ENCODE assay signal across 8 cellular contexts in genomic region chr1:43270421-43271095, GRCh38. TPM values are rescaled to one million over a fixed set of nuclear protein-coding genes. Genes with fewer than 3 reads are reported as not detected.
A peak's percentile ranks its signal among the peaks of the same experiment; 100 is the strongest.
DNase-seq lines count a peak whose midpoint lies in the region; ATAC-seq lines count a peak whose summit lies in the region.

No MANE protein-coding gene starts in this region.

- peak overlapping the region; percentile 32 for H3K4me3 Mint-ChIP-seq in activated CD4-positive, alpha-beta T cell treated with anti-CD3 and anti-CD28 coated beads, Interleukin-2, amount 10 ng/mL, durations not matched to agents 24 days and 14 days
- no peak overlapping the region for H3K4me3 Mint-ChIP-seq in activated CD4-positive, alpha-beta T cell treated with anti-CD3 and anti-CD28 coated beads, Interleukin-2, amount 10 ng/mL, durations not matched to agents 7 days and 5 days
- peak overlapping the region; percentile 63 to 73 for H3K4me3 Mint-ChIP-seq in activated T-cell treated with anti-CD3 and anti-CD28 coated beads, Interleukin-2, amount 50 U/mL, for 72 hours

- peaks cover 20% of the 10 kb centered on the region for H3K4me1 Mint-ChIP-seq in activated CD4-positive, alpha-beta T cell treated with anti-CD3 and anti-CD28 coated beads, Interleukin-2, amount 10 ng/mL, durations not matched to agents 24 days and 14 days
- peaks cover 34% of the 10 kb centered on the region for H3K4me1 Mint-ChIP-seq in activated CD4-positive, alpha-beta T cell treated with anti-CD3 and anti-CD28 coated beads, Interleukin-2, amount 10 ng/mL, durations not matched to agents 7 days and 5 days
- H3K4me1 Mint-ChIP-seq in activated T-cell treated with anti-CD3 and anti-CD28 coated beads, Interleukin-2, amount 50 U/mL, for 72 hours (ENCODE audit: low read depth): peaks cover 33% of the 10 kb centered on the region

- no peak for DNase-seq in activated CD4-positive, alpha-beta T cell treated with anti-CD3 and anti-CD28 coated beads, Interleukin-2, amount 10 ng/mL, durations not matched to agents 24 days and 14 days
- no peak for DNase-seq in activated CD4-positive, alpha-beta T cell treated with anti-CD3 and anti-CD28 coated beads, Interleukin-2, amount 10 ng/mL, durations not matched to agents 7 days and 5 days
- DNase-seq in activated T-cell treated with anti-CD3 and anti-CD28 coated beads, Interleukin-2, amount 50 U/mL, for 72 hours: peak; percentile 14 to 20
- DNase-seq in iPS-NIHi11 (ENCODE audit: low spot score): peak; percentile 99
- DNase-seq in stimulated activated naive CD8-positive, alpha-beta T cell treated with anti-CD3 and anti-CD28 coated beads, Interleukin-15, Interleukin-2, amounts not matched to agents 100 U/mL and 50 U/mL, for 24 hours: peak; percentile 33
- DNase-seq in cortex of kidney (lab: John Stamatoyannopoulos, UW): no peak
- no peak for DNase-seq in RKO (ENCODE audit: low spot score)

- H3K36me3 Mint-ChIP-seq in activated CD4-positive, alpha-beta T cell treated with anti-CD3 and anti-CD28 coated beads, Interleukin-2, amount 10 ng/mL, durations not matched to agents 24 days and 14 days (ENCODE audit: low read depth): peaks cover 6% of the 10 kb centered on the region
- peaks cover 7% of the 10 kb centered on the region for H3K36me3 Mint-ChIP-seq in activated CD4-positive, alpha-beta T cell treated with anti-CD3 and anti-CD28 coated beads, Interleukin-2, amount 10 ng/mL, durations not matched to agents 7 days and 5 days (ENCODE audit: low read depth)
- peaks cover 5 to 10% of the 10 kb centered on the region in 2 donors for H3K36me3 Mint-ChIP-seq in activated T-cell treated with anti-CD3 and anti-CD28 coated beads, Interleukin-2, amount 50 U/mL, for 72 hours (ENCODE audit: insufficient read depth in 2 of 2)

- peak; percentile 18 to 38 for ATAC-seq in activated T-cell treated with anti-CD3 and anti-CD28 coated beads, Interleukin-2, amount 50 U/mL, for 72 hours (replicated peaks in 1 of 2)
- no peak for ATAC-seq in stimulated activated naive CD8-positive, alpha-beta T cell treated with anti-CD3 and anti-CD28 coated beads, Interleukin-15, Interleukin-2, amounts not matched to agents 100 U/mL and 50 U/mL, for 24 hours
- ATAC-seq in HG03521 (IDR thresholded peaks at IDR 0.05; ENCODE audit: unreplicated experiment): no peak

- H3K27ac Mint-ChIP-seq in activated CD4-positive, alpha-beta T cell treated with anti-CD3 and anti-CD28 coated beads, Interleukin-2, amount 10 ng/mL, durations not matched to agents 24 days and 14 days: no peak overlapping the region
- H3K27ac Mint-ChIP-seq in activated CD4-positive, alpha-beta T cell treated with anti-CD3 and anti-CD28 coated beads, Interleukin-2, amount 10 ng/mL, durations not matched to agents 7 days and 5 days: no peak overlapping the region
- no peak overlapping the region for H3K27ac Mint-ChIP-seq in activated T-cell treated with anti-CD3 and anti-CD28 coated beads, Interleukin-2, amount 50 U/mL, for 72 hours

- intact Hi-C loops in activated CD4-positive, alpha-beta T cell treated with anti-CD3 and anti-CD28 coated beads, Interleukin-2, amount 10 ng/mL, durations not matched to agents 24 days and 14 days (cut with micrococcal nuclease): no loop called here

- POLR2A ChIA-PET in activated CD4-positive, alpha-beta T cell treated with anti-CD3 and anti-CD28 coated beads, Interleukin-2, amount 10 ng/mL, durations not matched to agents 7 days and 5 days (lab: Charles Lee): no interaction called here

- peaks cover 6% of the 10 kb centered on the region for H3K27me3 Mint-ChIP-seq in activated CD4-positive, alpha-beta T cell treated with anti-CD3 and anti-CD28 coated beads, Interleukin-2, amount 10 ng/mL, durations not matched to agents 24 days and 14 days
- peaks cover 3% of the 10 kb centered on the region for H3K27me3 Mint-ChIP-seq in activated CD4-positive, alpha-beta T cell treated with anti-CD3 and anti-CD28 coated beads, Interleukin-2, amount 10 ng/mL, durations not matched to agents 7 days and 5 days
- H3K27me3 Mint-ChIP-seq in activated T-cell treated with anti-CD3 and anti-CD28 coated beads, Interleukin-2, amount 50 U/mL, for 72 hours (ENCODE audit: low read depth): peaks cover 10% of the 10 kb centered on the region

- CTCF ChIA-PET in activated CD4-positive, alpha-beta T cell treated with anti-CD3 and anti-CD28 coated beads, Interleukin-2, amount 10 ng/mL, durations not matched to agents 7 days and 5 days (lab: Charles Lee): interaction anchor here (1.3 kb wide), 1 partner anchor 8 kb away, joined by 4 read pairs; no protein-coding TSS in a partner anchor

- H3K9me3 Mint-ChIP-seq in activated CD4-positive, alpha-beta T cell treated with anti-CD3 and anti-CD28 coated beads, Interleukin-2, amount 10 ng/mL, durations not matched to agents 24 days and 14 days: peaks cover 13% of the 10 kb centered on the region
- H3K9me3 Mint-ChIP-seq in activated CD4-positive, alpha-beta T cell treated with anti-CD3 and anti-CD28 coated beads, Interleukin-2, amount 10 ng/mL, durations not matched to agents 7 days and 5 days: peaks cover 9% of the 10 kb centered on the region
- peaks cover 6 to 7% of the 10 kb centered on the region in 2 donors for H3K9me3 Mint-ChIP-seq in activated T-cell treated with anti-CD3 and anti-CD28 coated beads, Interleukin-2, amount 50 U/mL, for 72 hours

RNA-seq across cellular contexts. Expression of gene TMEM125, which starts 0.8 kb away (rescaled TPM):
- total RNA-seq in activated CD4-positive, alpha-beta T cell treated with anti-CD3 and anti-CD28 coated beads, Interleukin-2, amount 10 ng/mL, durations not matched to agents 24 days and 14 days: not detected in 2 replicates
- total RNA-seq in activated CD4-positive, alpha-beta T cell treated with anti-CD3 and anti-CD28 coated beads, Interleukin-2, amount 10 ng/mL, durations not matched to agents 7 days and 5 days: not detected
- not detected for total RNA-seq in activated T-cell treated with anti-CD3 and anti-CD28 coated beads, Interleukin-2, amount 50 U/mL, for 72 hours

RNA-seq across cellular contexts. Expression of gene C1orf210, which starts 14.8 kb away (rescaled TPM):
- not detected in 2 replicates for total RNA-seq in activated CD4-positive, alpha-beta T cell treated with anti-CD3 and anti-CD28 coated beads, Interleukin-2, amount 10 ng/mL, durations not matched to agents 24 days and 14 days
- total RNA-seq in activated CD4-positive, alpha-beta T cell treated with anti-CD3 and anti-CD28 coated beads, Interleukin-2, amount 10 ng/mL, durations not matched to agents 7 days and 5 days: not detected
- under 1 TPM in 1 of 2 donors, not detected in 1; 0.38 TPM for total RNA-seq in activated T-cell treated with anti-CD3 and anti-CD28 coated beads, Interleukin-2, amount 50 U/mL, for 72 hours

RNA-seq across cellular contexts. Expression of gene TIE1, which starts 30.2 kb away (rescaled TPM):
- 0.23 and 0.40 TPM in 2 replicates for total RNA-seq in activated CD4-positive, alpha-beta T cell treated with anti-CD3 and anti-CD28 coated beads, Interleukin-2, amount 10 ng/mL, durations not matched to agents 24 days and 14 days
- not detected for total RNA-seq in activated CD4-positive, alpha-beta T cell treated with anti-CD3 and anti-CD28 coated beads, Interleukin-2, amount 10 ng/mL, durations not matched to agents 7 days and 5 days
- total RNA-seq in activated T-cell treated with anti-CD3 and anti-CD28 coated beads, Interleukin-2, amount 50 U/mL, for 72 hours: under 1 TPM; 0.42 to 0.65 TPM

Comparison
In these comparisons a context has a peak if more than half of its experiments do, and no peak if none do; other contexts are left out.
1. DNase-seq: peak in activated T-cell treated with anti-CD3 and anti-CD28 coated beads, Interleukin-2, amount 50 U/mL, for 72 hours (2 of 2), iPS-NIHi11 (single experiment) and stimulated activated naive CD8-positive, alpha-beta T cell treated with anti-CD3 and anti-CD28 coated beads, Interleukin-15, Interleukin-2, amounts not matched to agents 100 U/mL and 50 U/mL, for 24 hours (single experiment); none in activated CD4-positive, alpha-beta T cell treated with anti-CD3 and anti-CD28 coated beads, Interleukin-2, amount 10 ng/mL, durations not matched to agents 24 days and 14 days (single experiment), activated CD4-positive, alpha-beta T cell treated with anti-CD3 and anti-CD28 coated beads, Interleukin-2, amount 10 ng/mL, durations not matched to agents 7 days and 5 days (single experiment), cortex of kidney (single experiment) and RKO (single experiment).
2. ATAC-seq: peak in activated T-cell treated with anti-CD3 and anti-CD28 coated beads, Interleukin-2, amount 50 U/mL, for 72 hours (2 of 2); none in stimulated activated naive CD8-positive, alpha-beta T cell treated with anti-CD3 and anti-CD28 coated beads, Interleukin-15, Interleukin-2, amounts not matched to agents 100 U/mL and 50 U/mL, for 24 hours (single experiment) and HG03521 (single experiment).